ENCODE assay signal across 9 cellular contexts in genomic region chr1:6599141-6599975, GRCh38. TPM values are rescaled to one million over a fixed set of nuclear protein-coding genes. Genes with fewer than 3 reads are reported as not detected.
A peak's percentile ranks its signal among the peaks of the same experiment; 100 is the strongest.
DNase-seq lines count a peak whose midpoint lies in the region; ATAC-seq and TF ChIP-seq lines count a peak whose summit lies in the region.
"Had no signal": no experiment of that assay in that cellular context is flagged by ENCODE, and none has a peak within 500 bp of the region (broad histone marks: within the 10 kb centered on the region; RNA-seq: fewer than 3 reads in every experiment).

No MANE protein-coding gene starts in this region.

- H2BK120ac ChIP-seq in mesenchymal stem cell (ENCODE audit: low read depth, low read length): no peak overlapping the region

- WGBS in adrenal gland, 4 donors: 66 to 77% (median 75%) methylated on average over 12 to 31 of the region's 31 CpGs
- WGBS in mesenchymal stem cell: 95% methylated on average over 30 of the region's 31 CpGs
- WGBS in stomach, 5 donors: 47 to 66% (median 64%) methylated on average over 15 to 31 of the region's 31 CpGs

- intact Hi-C loops in CD4-positive, alpha-beta T cell (cut with DNase I, micrococcal nuclease): no loop called here
- intact Hi-C loops in adrenal gland (cut with DNase I) (no loop called here), stomach (cut with DNase I; ENCODE audit: low total_unique reads) (no loop called here)

- CTCF ChIA-PET in CD4-positive, alpha-beta T cell (lab: Charles Lee): interaction anchor here (1.1 to 5.3 kb wide), 4 partner anchors 17 to 102 kb away, joined by 3 to 22 read pairs (median 4); partner anchors contain the start of genes DNAJC11, NOL9, TAS1R1 and ZBTB48

- H3K9me3 ChIP-seq in CD4-positive, alpha-beta T cell (ENCODE audit: control insufficient read depth, low read length): no peaks in the 10 kb centered on the region
- H3K9me3 ChIP-seq in RWPE2 (ENCODE audit: severe bottlenecking) (no peaks in the 10 kb centered on the region), adrenal gland (replicated peaks in 1 of 3) (no peaks in the 10 kb centered on the region), mesenchymal stem cell (ENCODE audit: control insufficient read depth, low read length) (no peaks in the 10 kb centered on the region), stomach (no peaks in the 10 kb centered on the region)

- no peaks in the 10 kb centered on the region for H3K27me3 ChIP-seq in CD4-positive, alpha-beta T cell (ENCODE audit: control insufficient read depth, insufficient read depth, low read length)
- H3K27me3 ChIP-seq in RWPE2 (ENCODE audit: insufficient read depth, poor library complexity, severe bottlenecking) (no peaks in the 10 kb centered on the region), adrenal gland (no peaks in the 10 kb centered on the region), mesenchymal stem cell (ENCODE audit: control insufficient read depth in 1 of 2, insufficient read depth in 1 of 2, low read length in 2 of 2) (no peaks in the 10 kb centered on the region), stomach (no peaks in the 10 kb centered on the region)

- H3K23ac ChIP-seq in mesenchymal stem cell (ENCODE audit: low read length in 2 of 2): peak overlapping the region in 1 of 2 experiments; percentile 41

- ATAC-seq in CD4-positive, alpha-beta T cell (ENCODE audit: poor library complexity): peak; percentile 20
- ATAC-seq in RWPE2 (ENCODE audit: low read depth): peak; percentile 40
- no peak for ATAC-seq in HG03159 (IDR thresholded peaks at IDR 0.05; ENCODE audit: unreplicated experiment)

- no peak overlapping the region for H3K27ac ChIP-seq in CD4-positive, alpha-beta T cell (ENCODE audit: low read depth, low read length)
- H3K27ac ChIP-seq in RWPE2 (ENCODE audit: poor library complexity, severe bottlenecking) (peak overlapping the region; percentile 85), adrenal gland (peak overlapping the region in 2 of 5 donors; percentile 35 to 99), mesenchymal stem cell (ENCODE audit: low read length, poor library complexity, severe bottlenecking) (no peak overlapping the region), stomach (peak overlapping the region in 4 of 5 donors; percentile 98 to 100 (median 100))

- H3K27me3 Mint-ChIP-seq in CD4-positive, alpha-beta T cell: no peaks in the 10 kb centered on the region

- no peak for TF ChIP-seq CTCF in CD4-positive, alpha-beta T cell (IDR thresholded peaks at IDR 0.05)
- TF ChIP-seq CTCF in RWPE2 (IDR thresholded peaks at IDR 0.05; ENCODE audit: poor library complexity, severe bottlenecking) (no peak), adrenal gland (IDR thresholded peaks at IDR 0.05) (no peak), stomach (IDR thresholded peaks at IDR 0.05) (no peak)

- H2AFZ ChIP-seq in mesenchymal stem cell (ENCODE audit: low read depth, low read length): no peak overlapping the region

- TF ChIP-seq EP300 in stomach (IDR thresholded peaks at IDR 0.05): no peak

- H3K4me1 Mint-ChIP-seq in CD4-positive, alpha-beta T cell (ENCODE audit: low read depth): peaks cover 59% of the 10 kb centered on the region

- no peak overlapping the region for H3K4ac ChIP-seq in mesenchymal stem cell (ENCODE audit: low read depth in 1 of 2, low read length in 2 of 2)

- POLR2A ChIA-PET in CD4-positive, alpha-beta T cell (lab: Charles Lee): interaction anchor here (0.7 to 6.3 kb wide), 12 partner anchors 8 to 102 kb away, joined by 3 to 139 read pairs (median 10); partner anchors contain the start of genes DNAJC11, NOL9, PHF13 and TAS1R1

- TF ChIP-seq POLR2A in adrenal gland (IDR thresholded peaks at IDR 0.05) (no peak), stomach (IDR thresholded peaks at IDR 0.05) (no peak)

- H3K4me1 ChIP-seq in RWPE2 (ENCODE audit: insufficient read depth, poor library complexity, severe bottlenecking) (peaks cover 24% of the 10 kb centered on the region), adrenal gland (replicated peaks in 1 of 2) (peaks cover 43 to 52% of the 10 kb centered on the region in 2 donors), mesenchymal stem cell (ENCODE audit: control insufficient read depth, insufficient read depth, low read depth, low read length) (peaks cover 36% of the 10 kb centered on the region), stomach (peaks cover 66 to 81% (median 75%) of the 10 kb centered on the region in 4 donors)

- H2BK15ac ChIP-seq in mesenchymal stem cell (ENCODE audit: low read depth, poor library complexity, severe bottlenecking): no peak overlapping the region

- peak in 8 of 10 experiments; percentile 38 to 55 (median 42) for DNase-seq in CD4-positive, alpha-beta T cell
- DNase-seq in RWPE2 (ENCODE audit: low spot score) (peak; percentile 80), adrenal gland (peak in 4 of 7 donors; percentile 46 to 70 (median 56)), mesenchymal stem cell (no peak), stomach (no peak), HUDEP-2 (lab: John Stamatoyannopoulos, UW; ENCODE audit: unreplicated experiment in 76 of 76) (no peak), COLO829 (ENCODE audit: low spot score) (no peak)

- H3K14ac ChIP-seq in mesenchymal stem cell (ENCODE audit: low read length in 2 of 2): no peak overlapping the region

- no peak overlapping the region for H2BK12ac ChIP-seq in mesenchymal stem cell (ENCODE audit: low read length in 2 of 2)

- H3K9me3 Mint-ChIP-seq in CD4-positive, alpha-beta T cell: no peaks in the 10 kb centered on the region

- H3K9ac ChIP-seq in mesenchymal stem cell (ENCODE audit: low read length): peak overlapping the region; percentile 98

- peak overlapping the region; percentile 52 for H3K4me3 ChIP-seq in RWPE2 (ENCODE audit: severe bottlenecking)
- H3K4me3 ChIP-seq in adrenal gland: peak overlapping the region in 2 of 4 donors; percentile 7 to 71
- peak overlapping the region in 1 of 2 experiments; percentile 95 for H3K4me3 ChIP-seq in mesenchymal stem cell (ENCODE audit: insufficient read depth in 1 of 2, low read depth in 1 of 2, low read length in 2 of 2)
- peak overlapping the region; percentile 77 to 98 (median 83) for H3K4me3 ChIP-seq in stomach

- H4K8ac ChIP-seq in mesenchymal stem cell (ENCODE audit: low read length): no peak overlapping the region

- peaks cover 65% of the 10 kb centered on the region for H3K36me3 Mint-ChIP-seq in CD4-positive, alpha-beta T cell (ENCODE audit: low read depth)

- H2AK5ac ChIP-seq in mesenchymal stem cell (ENCODE audit: low read length, severe bottlenecking): no peak overlapping the region

- peak overlapping the region; percentile 98 for H3K27ac Mint-ChIP-seq in CD4-positive, alpha-beta T cell

- H3K36me3 ChIP-seq in RWPE2 (ENCODE audit: low read depth) (peaks cover 54% of the 10 kb centered on the region), adrenal gland (replicated peaks in 1 of 2) (peaks cover 0 to 52% of the 10 kb centered on the region in 2 donors), mesenchymal stem cell (ENCODE audit: control insufficient read depth in 1 of 2, insufficient read depth in 2 of 2, low read depth in 1 of 2, low read length in 2 of 2) (peaks cover 45 to 47% of the 10 kb centered on the region in 2 experiments), stomach (peaks cover 48 to 54% (median 49%) of the 10 kb centered on the region in 4 donors)

- H3K79me1 ChIP-seq in mesenchymal stem cell (replicated peaks; ENCODE audit: low read length, poor library complexity, severe bottlenecking): peaks cover 37% of the 10 kb centered on the region

- peak overlapping the region; percentile 100 for H3K4me3 Mint-ChIP-seq in CD4-positive, alpha-beta T cell

- H2BK5ac ChIP-seq in mesenchymal stem cell (ENCODE audit: low read depth, low read length, poor library complexity, severe bottlenecking): no peak overlapping the region

- no peak overlapping the region for H4K91ac ChIP-seq in mesenchymal stem cell (ENCODE audit: low read length)

- peak overlapping the region; percentile 3 for H3K4me2 ChIP-seq in mesenchymal stem cell (ENCODE audit: low read length, poor library complexity, severe bottlenecking)

- peak overlapping the region in 1 of 2 experiments; percentile 2 for H3K18ac ChIP-seq in mesenchymal stem cell (ENCODE audit: low read depth in 1 of 2, low read length in 2 of 2)

RNA-seq across cellular contexts. Expression of gene KLHL21, which starts 3.3 kb away (rescaled TPM):
- 10 to 100 TPM; 32.0 to 33.5 TPM for total RNA-seq in CD4-positive, alpha-beta T cell
- total RNA-seq in adrenal gland (100 to 1,000 TPM in 2 of 8 donors, 10 to 100 TPM in 6; 34.2 to 108 (median 62.1) TPM), stomach (10 to 100 TPM; 13.0 to 59.8 (median 34.5) TPM)
- polyA plus RNA-seq in adrenal gland (10 to 100 TPM; 11.7 to 19.1 (median 12.9) TPM), stomach (10 to 100 TPM in 1 of 3 donors, 1 to 10 TPM in 2; 9.2 to 15.4 (median 9.8) TPM)
- polyA plus RNA-seq in mesenchymal stem cell (2013, experiment 1 of 2): 10.4 TPM
- 10.7 TPM for polyA plus RNA-seq in mesenchymal stem cell (2013, experiment 2 of 2)

RNA-seq across cellular contexts. Expression of gene PHF13, which starts 14.2 kb away (rescaled TPM):
- 1 to 10 TPM; 4.0 to 4.9 TPM for total RNA-seq in CD4-positive, alpha-beta T cell
- total RNA-seq in adrenal gland (10 to 100 TPM in 7 of 8 donors, 1 to 10 TPM in 1; 8.7 to 20.1 (median 13.9) TPM), stomach (10 to 100 TPM in 2 of 5 donors, 1 to 10 TPM in 3; 2.7 to 16.9 (median 7.5) TPM)
- polyA plus RNA-seq in adrenal gland (10 to 100 TPM in 2 of 3 donors, 1 to 10 TPM in 1; 4.7 to 14.8 (median 11.2) TPM), stomach (1 to 10 TPM; 4.5 to 6.7 (median 5.7) TPM)
- 16.0 TPM for polyA plus RNA-seq in mesenchymal stem cell (2013, experiment 1 of 2)
- 15.7 TPM for polyA plus RNA-seq in mesenchymal stem cell (2013, experiment 2 of 2)

RNA-seq across cellular contexts. Expression of gene ZBTB48, which starts 19.6 kb away (rescaled TPM):
- 10 to 100 TPM; 31.4 to 31.7 TPM for total RNA-seq in CD4-positive, alpha-beta T cell
- total RNA-seq in adrenal gland (10 to 100 TPM in 7 of 8 donors, 1 to 10 TPM in 1; 9.5 to 50.9 (median 26.3) TPM), stomach (100 to 1,000 TPM in 1 of 5 donors, 10 to 100 TPM in 4; 22.6 to 139 (median 25.7) TPM)
- polyA plus RNA-seq in adrenal gland (100 to 1,000 TPM in 2 of 3 donors, 1 to 10 TPM in 1; 6.8 to 245 (median 186) TPM), stomach (10 to 100 TPM; 34.8 to 64.4 (median 61.3) TPM)
- polyA plus RNA-seq in mesenchymal stem cell (2013, experiment 1 of 2): 12.8 TPM
- 11.6 TPM for polyA plus RNA-seq in mesenchymal stem cell (2013, experiment 2 of 2)

RNA-seq across cellular contexts. Expression of gene THAP3, which starts 25.3 kb away (rescaled TPM):
- 10 to 100 TPM; 15.2 to 18.7 TPM for total RNA-seq in CD4-positive, alpha-beta T cell
- total RNA-seq in adrenal gland: 10 to 100 TPM; 16.2 to 45.6 (median 34.5) TPM
- polyA plus RNA-seq in adrenal gland: 10 to 100 TPM; 11.1 to 65.6 (median 37.6) TPM
- 13.9 TPM for polyA plus RNA-seq in mesenchymal stem cell (2013, experiment 1 of 2)
- polyA plus RNA-seq in mesenchymal stem cell (2013, experiment 2 of 2): 12.8 TPM
- 100 to 1,000 TPM in 1 of 5 donors, 10 to 100 TPM in 2, 1 to 10 TPM in 2; 5.8 to 116 (median 10.4) TPM for total RNA-seq in stomach
- 10 to 100 TPM; 17.9 to 27.6 (median 26.6) TPM for polyA plus RNA-seq in stomach

RNA-seq across cellular contexts. Expression of gene TAS1R1, which starts 44.3 kb away (rescaled TPM):
- not detected for total RNA-seq in CD4-positive, alpha-beta T cell
- total RNA-seq in adrenal gland (under 1 TPM in 4 of 8 donors, not detected in 4; 0.11 to 0.83 (median 0.47) TPM), stomach (not detected)
- polyA plus RNA-seq in adrenal gland (under 1 TPM; 0.27 to 0.40 (median 0.37) TPM), stomach (under 1 TPM in 2 of 3 donors, not detected in 1; 0.08 to 0.12 TPM)
- not detected for polyA plus RNA-seq in mesenchymal stem cell (2013, experiment 1 of 2)
- polyA plus RNA-seq in mesenchymal stem cell (2013, experiment 2 of 2): not detected
- total RNA-seq: endothelial cell of umbilical vein had no signal
- polyA plus RNA-seq: endothelial cell of umbilical vein had no signal

Comparison
In these comparisons a context has a peak if more than half of its experiments do, and no peak if none do; other contexts are left out.
1. DNase-seq: peak in CD4-positive, alpha-beta T cell (8 of 10), RWPE2 (single experiment) and adrenal gland (4 of 7); none in mesenchymal stem cell (single experiment), stomach (single experiment), HUDEP-2 (0 of 76) and COLO829 (single experiment).
2. H3K27ac ChIP-seq: peak in RWPE2 (single experiment) and stomach (4 of 5); none in CD4-positive, alpha-beta T cell (single experiment) and mesenchymal stem cell (single experiment).